ENCODE assay signal across 8 cellular contexts in the genomic region with DNA sequence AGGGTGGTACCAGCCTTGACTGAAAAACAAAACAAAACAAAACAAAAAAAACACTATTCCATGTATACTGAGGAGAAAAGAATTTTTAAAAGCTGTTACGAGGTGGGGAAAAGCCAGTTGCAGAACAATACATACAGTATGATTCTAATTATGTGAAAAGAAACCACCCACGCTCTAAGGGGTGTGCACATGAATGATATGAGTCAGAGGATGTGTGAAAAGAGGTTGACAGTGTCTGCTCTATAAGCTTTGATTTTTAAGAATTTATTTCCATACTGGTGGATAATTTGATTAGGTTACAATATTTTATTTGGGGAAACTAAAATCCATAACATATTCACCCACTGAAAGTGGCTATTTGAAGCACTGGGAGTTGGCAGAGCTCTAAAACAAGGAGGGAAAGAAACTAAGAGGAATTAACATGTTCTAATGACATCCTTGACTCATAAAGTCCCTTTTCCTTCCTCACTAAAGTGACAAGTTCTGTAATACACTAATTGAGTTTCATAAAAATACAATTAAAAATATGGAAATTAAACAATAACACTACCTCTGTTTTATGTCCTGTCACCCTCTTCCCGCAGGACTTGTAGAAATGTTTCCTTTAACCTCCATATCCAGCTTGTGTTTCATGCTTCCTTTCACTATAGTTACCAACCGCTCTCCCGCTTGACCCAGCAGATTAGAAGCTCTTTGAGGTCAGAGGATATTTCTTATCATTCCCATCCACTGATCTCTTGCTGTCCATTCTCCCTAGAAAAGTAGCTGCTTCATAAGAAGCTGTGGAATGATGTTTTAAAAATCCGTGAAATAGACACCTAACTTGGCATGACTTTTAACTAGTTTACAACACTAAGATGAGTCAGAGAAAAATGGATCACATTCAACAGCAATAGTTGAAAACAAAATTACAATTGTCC.
DNase-seq lines count a peak whose midpoint lies in the region; ATAC-seq and TF ChIP-seq lines count a peak whose summit lies in the region.

No MANE protein-coding gene starts in this region.

- ATAC-seq in GM21367 (IDR thresholded peaks at IDR 0.05; ENCODE audit: unreplicated experiment) (peak; percentile 98), HG03460 (IDR thresholded peaks at IDR 0.05; ENCODE audit: unreplicated experiment) (peak; percentile 99)

- peak overlapping the region; percentile 76 for H3K27ac ChIP-seq in mammary epithelial cell (ENCODE audit: insufficient read depth, low read depth, low read length)

- TF ChIP-seq CTCF in Calu3 (IDR thresholded peaks at IDR 0.05; ENCODE audit: unreplicated experiment) (no peak), mammary epithelial cell (conservative IDR thresholded peaks at IDR 0.05 in 1 of 2, IDR thresholded peaks at IDR 0.05 in 1 of 2; ENCODE audit: extremely low read depth in 1 of 2, insufficient read depth in 1 of 2, low read depth in 1 of 2, low read length in 2 of 2) (no peak)

- intact Hi-C loops in Calu3 (cut with micrococcal nuclease; ENCODE audit: unreplicated experiment) = no loop called here
- intact Hi-C loops in mammary epithelial cell (cut with micrococcal nuclease) = loop anchor here (2.0 kb wide), 1 partner anchor 38 kb away; no protein-coding TSS in a partner anchor

- no peak overlapping the region for H2AFZ ChIP-seq in mammary epithelial cell (ENCODE audit: low read depth, low read length)

- H3K4me3 ChIP-seq in mammary epithelial cell (replicated peaks in 1 of 3; ENCODE audit: insufficient read depth in 1 of 3, low read depth in 2 of 3, low read length in 3 of 3) = peak overlapping the region; percentile 11 to 35 (median 30)

- H3K9me3 ChIP-seq in mammary epithelial cell (replicated peaks; ENCODE audit: insufficient read depth, low read length) = no peaks in the 10 kb centered on the region

- H3K27me3 ChIP-seq in mammary epithelial cell (ENCODE audit: insufficient read depth, low read length) = no peaks in the 10 kb centered on the region

- no TSS peak for BruUV-seq in Calu3 (replicated peaks; lab: Mats Ljungman, UMichigan)
- no TSS peak for BruUV-seq in mammary epithelial cell (replicated peaks; lab: Mats Ljungman, UMichigan)

- in situ Hi-C loops in mammary epithelial cell (cut with MboI; ENCODE audit: low sequenced_read_pairs in 2 of 2) = no loop called here

- peak overlapping the region; percentile 84 for H3K4me2 ChIP-seq in mammary epithelial cell (ENCODE audit: insufficient read depth, low read depth, low read length)

- H3K9me3 Mint-ChIP-seq in Calu3 (ENCODE audit: low read depth, unreplicated experiment) = no peaks in the 10 kb centered on the region

- no peaks in the 10 kb centered on the region for H3K27me3 Mint-ChIP-seq in Calu3 (ENCODE audit: unreplicated experiment)

- H3K36me3 Mint-ChIP-seq in Calu3 (ENCODE audit: insufficient read depth, unreplicated experiment) = no peaks in the 10 kb centered on the region

- peak; percentile 3 for DNase-seq in Calu3
- peak; percentile 78 for DNase-seq in mammary epithelial cell
- DNase-seq in stimulated activated CD8-positive, alpha-beta memory T cell treated with anti-CD3 and anti-CD28 coated beads, Interleukin-4, amount 100 ng/mL, for 48 hours = peak; percentile 30
- DNase-seq in NCI-H1417 (lab: John Stamatoyannopoulos, UW) = no peak
- DNase-seq in Kasumi-1 (lab: John Stamatoyannopoulos, UW) = no peak
- no peak for DNase-seq in dedifferentiated amniotic fluid mesenchymal stem cell (ENCODE audit: extremely low spot score)

- WGBS in mammary epithelial cell (ENCODE audit: low coverage, missing lambda C conversion rate) = 35% methylated on average over 6 of the region's 6 CpGs

- dilution Hi-C loops in mammary epithelial cell (cut with HindIII; ENCODE audit: low sequenced_read_pairs) = no loop called here

- H3K4me3 Mint-ChIP-seq in Calu3 (ENCODE audit: low read depth, unreplicated experiment) = no peak overlapping the region

- H3K36me3 ChIP-seq in mammary epithelial cell (ENCODE audit: insufficient read depth, low read length) = peaks cover 2% of the 10 kb centered on the region

- peaks cover 17% of the 10 kb centered on the region for H3K4me1 Mint-ChIP-seq in Calu3 (ENCODE audit: low read depth, unreplicated experiment)

- CTCF ChIA-PET in Calu3 (lab: Charles Lee) = interaction anchor here (1.0 kb wide), 1 partner anchor 18 kb away, joined by 3 read pairs; no protein-coding TSS in a partner anchor
- CTCF ChIA-PET in mammary epithelial cell (lab: Charles Lee; ENCODE audit: low non-redundant PET) = interaction anchor here (0.6 kb wide), 1 partner anchor 513 kb away, joined by 3 read pairs; no protein-coding TSS in a partner anchor

- peaks cover 80% of the 10 kb centered on the region for H3K79me2 ChIP-seq in mammary epithelial cell (ENCODE audit: insufficient read depth, low read length)

- H3K9ac ChIP-seq in mammary epithelial cell (ENCODE audit: insufficient read depth, low read length) = no peak overlapping the region

- H3K27ac Mint-ChIP-seq in Calu3 (ENCODE audit: unreplicated experiment) = peak overlapping the region; percentile 63

- H3K4me1 ChIP-seq in mammary epithelial cell (ENCODE audit: insufficient read depth, low read length) = peaks cover 37% of the 10 kb centered on the region

- no peaks in the 10 kb centered on the region for H4K20me1 ChIP-seq in mammary epithelial cell (ENCODE audit: insufficient read depth, low read length)

Comparison
In these comparisons a context has a peak if more than half of its experiments do, and no peak if none do; other contexts are left out.
1. DNase-seq: peak in Calu3 (single experiment), mammary epithelial cell (single experiment) and stimulated activated CD8-positive, alpha-beta memory T cell treated with anti-CD3 and anti-CD28 coated beads, Interleukin-4, amount 100 ng/mL, for 48 hours (single experiment); none in NCI-H1417 (0 of 3), Kasumi-1 (0 of 2) and dedifferentiated amniotic fluid mesenchymal stem cell (single experiment).